ENCODE assay signal across 8 cellular contexts in the genomic region with DNA sequence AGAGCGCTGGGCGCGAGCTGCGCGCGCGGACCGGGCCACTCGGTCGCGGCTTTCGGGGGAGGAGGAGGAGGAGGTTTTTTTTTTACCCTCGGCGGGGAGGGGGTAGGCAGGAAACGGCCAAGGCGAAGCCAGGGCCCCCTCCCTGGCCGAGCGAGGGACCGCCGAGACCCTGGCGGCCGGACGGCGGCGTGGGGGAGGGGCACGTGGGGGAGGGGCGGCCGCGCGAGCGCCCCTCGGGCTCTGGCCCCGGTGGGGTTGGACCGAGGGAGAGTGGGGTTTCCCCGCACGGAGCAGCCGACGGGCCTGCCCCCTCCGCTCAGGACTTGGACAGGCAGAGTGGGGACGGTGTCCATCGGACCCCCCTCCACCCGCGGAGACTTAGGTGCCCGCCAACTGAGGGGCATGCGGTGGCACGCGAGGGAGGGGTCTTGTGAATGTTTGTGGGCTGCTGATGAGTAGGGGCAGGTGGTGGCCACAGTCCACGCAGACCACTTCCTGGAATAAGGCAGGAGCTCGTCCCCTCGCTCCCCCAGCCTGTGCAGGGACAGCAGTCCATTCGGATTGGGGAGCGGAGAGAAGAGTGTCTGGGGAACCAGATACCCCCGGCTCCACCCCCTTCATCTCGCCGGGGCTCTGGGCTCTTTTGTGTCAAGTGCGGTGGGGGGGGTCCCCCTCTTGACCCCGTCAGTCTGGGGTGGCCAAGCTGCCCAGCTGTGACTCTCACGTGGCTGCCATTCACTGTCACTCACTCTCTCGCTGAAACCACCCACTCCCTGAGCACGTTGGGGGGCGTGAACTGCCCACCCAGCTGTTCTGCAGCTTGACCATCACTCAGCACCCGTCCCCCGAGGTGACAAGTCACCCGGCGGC. TPM values are rescaled to one million over a fixed set of nuclear protein-coding genes. Genes with fewer than 3 reads are reported as not detected.
A peak's percentile ranks its signal among the peaks of the same experiment; 100 is the strongest.
DNase-seq lines count a peak whose midpoint lies in the region; ATAC-seq and TF ChIP-seq lines count a peak whose summit lies in the region.

No MANE protein-coding gene starts in this region.

- in situ Hi-C loops in brain microvascular endothelial cell (cut with HindIII; ENCODE audit: low pct_ligation_motif_present, low sequenced_read_pairs) = no loop called here

- peak overlapping the region; percentile 71 for H3K27ac ChIP-seq in brain microvascular endothelial cell

- no peak for TF ChIP-seq CTCF in GM12864 (IDR thresholded peaks at IDR 0.05; ENCODE audit: low read depth, low read length, missing control alignments)
- no peak for TF ChIP-seq CTCF in brain microvascular endothelial cell (IDR thresholded peaks at IDR 0.05; ENCODE audit: low read depth, low read length, missing control alignments)

- H3K9me3 ChIP-seq in T-helper 17 cell (ENCODE audit: control insufficient read depth, low read length, poor library complexity, severe bottlenecking) = no peaks in the 10 kb centered on the region

- H3K27me3 Mint-ChIP-seq in T-helper 17 cell = no peaks in the 10 kb centered on the region

- H3K4me3 ChIP-seq in GM12864 (ENCODE audit: low read depth, low read length) (peak overlapping the region; percentile 93), brain microvascular endothelial cell (ENCODE audit: low read depth, low read length) (peak overlapping the region; percentile 81)

- no peak overlapping the region for H3K27ac Mint-ChIP-seq in T-helper 17 cell

- H3K4me3 Mint-ChIP-seq in T-helper 17 cell = no peak overlapping the region

- peaks cover 6% of the 10 kb centered on the region for H3K36me3 Mint-ChIP-seq in T-helper 17 cell (ENCODE audit: low read depth)

- TF ChIP-seq EP300 in Ishikawa (IDR thresholded peaks at IDR 0.05; ENCODE audit: borderline replicate concordance) = no peak

- no peak for ATAC-seq in T-helper 17 cell
- ATAC-seq in left lobe of liver = no peak
- no peak for ATAC-seq in GM19328 (IDR thresholded peaks at IDR 0.05; ENCODE audit: unreplicated experiment)

- peaks cover 6% of the 10 kb centered on the region for H3K36me3 ChIP-seq in brain microvascular endothelial cell (replicated peaks)

- no peaks in the 10 kb centered on the region for H3K27me3 ChIP-seq in brain microvascular endothelial cell (replicated peaks)

- DNase-seq in GM12864 (ENCODE audit: low read depth) = no peak
- peak; percentile 16 to 32 (median 20) for DNase-seq in T-helper 17 cell
- no peak for DNase-seq in brain microvascular endothelial cell
- DNase-seq in iPS-NIHi7 (ENCODE audit: extremely low spot score) = peak; percentile 64
- DNase-seq in stimulated activated CD4-positive, alpha-beta T cell treated with anti-CD3 and anti-CD28 coated beads, Interleukin-15, amount 100 ng/mL, for 24 hours = peak; percentile 66
- DNase-seq in left lobe of liver (ENCODE audit: low spot score) = no peak

- TF ChIP-seq RAD21 in Ishikawa (IDR thresholded peaks at IDR 0.05; ENCODE audit: low read depth) = no peak

- peaks cover 17% of the 10 kb centered on the region for H3K4me1 Mint-ChIP-seq in T-helper 17 cell

TF ChIP-seq in Ishikawa, 13 proteins besides CTCF, POLR2A, EP300 and RAD21:
- TF ChIP-seq, protein P1, sequence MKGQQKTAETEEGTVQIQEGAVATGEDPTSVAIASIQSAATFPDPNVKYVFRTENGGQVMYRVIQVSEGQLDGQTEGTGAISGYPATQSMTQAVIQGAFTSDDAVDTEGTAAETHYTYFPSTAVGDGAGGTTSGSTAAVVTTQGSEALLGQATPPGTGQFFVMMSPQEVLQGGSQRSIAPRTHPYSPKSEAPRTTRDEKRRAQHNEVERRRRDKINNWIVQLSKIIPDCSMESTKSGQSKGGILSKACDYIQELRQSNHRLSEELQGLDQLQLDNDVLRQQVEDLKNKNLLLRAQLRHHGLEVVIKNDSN (IDR thresholded peaks at IDR 0.05) = peak; percentile 57
- TF ChIP-seq TCF12 (IDR thresholded peaks at IDR 0.05; ENCODE audit: low read depth) (peak; percentile 21; the same call in 1 of the 2 replicates), CREB1 (IDR thresholded peaks at IDR 0.05; ENCODE audit: low read depth) (no peak), CEBPB (IDR thresholded peaks at IDR 0.05) (no peak), ZBTB7A (IDR thresholded peaks at IDR 0.05; ENCODE audit: low read depth) (peak; percentile 86)
- TF ChIP-seq, protein P2, sequence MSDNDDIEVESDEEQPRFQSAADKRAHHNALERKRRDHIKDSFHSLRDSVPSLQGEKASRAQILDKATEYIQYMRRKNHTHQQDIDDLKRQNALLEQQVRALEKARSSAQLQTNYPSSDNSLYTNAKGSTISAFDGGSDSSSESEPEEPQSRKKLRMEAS (IDR thresholded peaks at IDR 0.05) = peak; percentile 71
- TF ChIP-seq, protein P3, sequence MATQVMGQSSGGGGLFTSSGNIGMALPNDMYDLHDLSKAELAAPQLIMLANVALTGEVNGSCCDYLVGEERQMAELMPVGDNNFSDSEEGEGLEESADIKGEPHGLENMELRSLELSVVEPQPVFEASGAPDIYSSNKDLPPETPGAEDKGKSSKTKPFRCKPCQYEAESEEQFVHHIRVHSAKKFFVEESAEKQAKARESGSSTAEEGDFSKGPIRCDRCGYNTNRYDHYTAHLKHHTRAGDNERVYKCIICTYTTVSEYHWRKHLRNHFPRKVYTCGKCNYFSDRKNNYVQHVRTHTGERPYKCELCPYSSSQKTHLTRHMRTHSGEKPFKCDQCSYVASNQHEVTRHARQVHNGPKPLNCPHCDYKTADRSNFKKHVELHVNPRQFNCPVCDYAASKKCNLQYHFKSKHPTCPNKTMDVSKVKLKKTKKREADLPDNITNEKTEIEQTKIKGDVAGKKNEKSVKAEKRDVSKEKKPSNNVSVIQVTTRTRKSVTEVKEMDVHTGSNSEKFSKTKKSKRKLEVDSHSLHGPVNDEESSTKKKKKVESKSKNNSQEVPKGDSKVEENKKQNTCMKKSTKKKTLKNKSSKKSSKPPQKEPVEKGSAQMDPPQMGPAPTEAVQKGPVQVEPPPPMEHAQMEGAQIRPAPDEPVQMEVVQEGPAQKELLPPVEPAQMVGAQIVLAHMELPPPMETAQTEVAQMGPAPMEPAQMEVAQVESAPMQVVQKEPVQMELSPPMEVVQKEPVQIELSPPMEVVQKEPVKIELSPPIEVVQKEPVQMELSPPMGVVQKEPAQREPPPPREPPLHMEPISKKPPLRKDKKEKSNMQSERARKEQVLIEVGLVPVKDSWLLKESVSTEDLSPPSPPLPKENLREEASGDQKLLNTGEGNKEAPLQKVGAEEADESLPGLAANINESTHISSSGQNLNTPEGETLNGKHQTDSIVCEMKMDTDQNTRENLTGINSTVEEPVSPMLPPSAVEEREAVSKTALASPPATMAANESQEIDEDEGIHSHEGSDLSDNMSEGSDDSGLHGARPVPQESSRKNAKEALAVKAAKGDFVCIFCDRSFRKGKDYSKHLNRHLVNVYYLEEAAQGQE (IDR thresholded peaks at IDR 0.05; ENCODE audit: low read depth) = no peak

RNA-seq across cellular contexts. Expression of a gene that starts 3.0 kb away (rescaled TPM):
- total RNA-seq in T-helper 17 cell (100 to 1,000 TPM; 219 TPM), left lobe of liver (5.7 TPM)

RNA-seq across cellular contexts. Expression of a gene that starts 27.8 kb away (rescaled TPM):
- 10 to 100 TPM in 1 of 2 donors, 1 to 10 TPM in 1; 9.3 to 14.9 TPM for total RNA-seq in T-helper 17 cell
- 12.4 TPM for total RNA-seq in left lobe of liver

RNA-seq across cellular contexts. Expression of a gene that starts 28.2 kb away (rescaled TPM):
- total RNA-seq in T-helper 17 cell (10 to 100 TPM; 26.8 to 30.3 TPM), left lobe of liver (33.5 TPM)

RNA-seq across cellular contexts. Expression of a gene that starts 30.5 kb away (rescaled TPM):
- total RNA-seq in T-helper 17 cell (1 to 10 TPM; 1.4 to 2.3 TPM), left lobe of liver (0.23 TPM)

RNA-seq across cellular contexts. Expression of a gene that starts 30.7 kb away (rescaled TPM):
- total RNA-seq in T-helper 17 cell (10 to 100 TPM; 31.0 to 31.3 TPM), left lobe of liver (1.3 TPM)

Comparison
In these comparisons a context has a peak if more than half of its experiments do, and no peak if none do; other contexts are left out.
1. DNase-seq: peak in T-helper 17 cell (3 of 3), iPS-NIHi7 (single experiment) and stimulated activated CD4-positive, alpha-beta T cell treated with anti-CD3 and anti-CD28 coated beads, Interleukin-15, amount 100 ng/mL, for 24 hours (single experiment); none in GM12864 (single experiment), brain microvascular endothelial cell (single experiment) and left lobe of liver (single experiment).
2. RNA of a gene that starts 3.0 kb away (total RNA-seq): 219 TPM in T-helper 17 cell; 5.7 TPM in left lobe of liver (single experiment); every median in the first group is over 10 times any median in the second.